24 cellular contexts compared by ENCODE assay signal in genomic region chr7:127418459-127418858, GRCh38. TPM values are rescaled to one million over a fixed set of nuclear protein-coding genes. Genes with fewer than 3 reads are reported as not detected.
DNase-seq lines count a peak whose midpoint lies in the region; ATAC-seq and TF ChIP-seq lines count a peak whose summit lies in the region.
"Had no signal": no experiment of that assay in that cellular context is flagged by ENCODE, and none has a peak within 500 bp of the region (broad histone marks: within the 10 kb centered on the region; RNA-seq: fewer than 3 reads in every experiment).

No MANE protein-coding gene starts in this region.

- H3K4me1 Mint-ChIP-seq in activated CD4-positive, alpha-beta T cell treated with anti-CD3 and anti-CD28 coated beads, Interleukin-2, amount 10 ng/mL, durations not matched to agents 7 days and 5 days: peaks cover 50% of the 10 kb centered on the region
- H3K4me1 Mint-ChIP-seq in immature natural killer cell: peaks cover 44 to 47% of the 10 kb centered on the region in 2 donors
- H3K4me1 Mint-ChIP-seq in WTC11: no peaks in the 10 kb centered on the region

- no peak overlapping the region for H4K91ac ChIP-seq in neuronal stem cell (ENCODE audit: low read depth, low read length, poor library complexity)

- H3K4me3 ChIP-seq in HEK293 (ENCODE audit: low read depth, low read length): no peak overlapping the region
- peak overlapping the region in 1 of 2 donors; percentile 66 for H3K4me3 ChIP-seq in neuronal stem cell (ENCODE audit: low read length in 2 of 2)
- H3K4me3 ChIP-seq: MG63, Peyer's patch had no signal

- H3K4me1 ChIP-seq in HEK293 (ENCODE audit: control insufficient read depth, insufficient read depth, low read length) (no peaks in the 10 kb centered on the region), neuronal stem cell (ENCODE audit: control insufficient read depth in 2 of 2, insufficient read depth in 1 of 2, low read depth in 1 of 2, low read length in 2 of 2) (no peaks in the 10 kb centered on the region)
- H3K4me1 ChIP-seq: BE2C had no signal

- POLR2A ChIA-PET in activated CD4-positive, alpha-beta T cell treated with anti-CD3 and anti-CD28 coated beads, Interleukin-2, amount 10 ng/mL, durations not matched to agents 7 days and 5 days (lab: Charles Lee): no interaction called here
- POLR2A ChIA-PET in HEK293 (lab: Yijun Ruan, JAX) (no interaction called here), WTC11 (lab: Charles Lee) (no interaction called here)

- H3K27ac Mint-ChIP-seq in activated CD4-positive, alpha-beta T cell treated with anti-CD3 and anti-CD28 coated beads, Interleukin-2, amount 10 ng/mL, durations not matched to agents 7 days and 5 days: peak overlapping the region; percentile 76
- H3K27ac Mint-ChIP-seq in immature natural killer cell (peak overlapping the region; percentile 5 to 70 (median 41)), WTC11 (no peak overlapping the region)

- no peaks in the 10 kb centered on the region for H3K9me3 ChIP-seq in HEK293 (ENCODE audit: control insufficient read depth, insufficient read depth, low read depth, low read length)
- no peaks in the 10 kb centered on the region for H3K9me3 ChIP-seq in neuronal stem cell (replicated peaks in 1 of 2; ENCODE audit: control insufficient read depth in 2 of 2, insufficient read depth in 1 of 2, low read depth in 1 of 2, low read length in 2 of 2)
- H3K9me3 ChIP-seq: BE2C, MG63, Peyer's patch had no signal

- peak overlapping the region; percentile 64 for H3K9ac ChIP-seq in neuronal stem cell (ENCODE audit: low read depth, low read length, poor library complexity)

- H3K4me2 ChIP-seq in neuronal stem cell (ENCODE audit: insufficient read depth, low read length, poor library complexity, severe bottlenecking): no peak overlapping the region

- H3K79me1 ChIP-seq in neuronal stem cell (ENCODE audit: low read depth, low read length): no peaks in the 10 kb centered on the region

- H2BK15ac ChIP-seq in neuronal stem cell (ENCODE audit: low read length): no peak overlapping the region

- peaks cover 10% of the 10 kb centered on the region for H3K27me3 Mint-ChIP-seq in activated CD4-positive, alpha-beta T cell treated with anti-CD3 and anti-CD28 coated beads, Interleukin-2, amount 10 ng/mL, durations not matched to agents 7 days and 5 days
- peaks cover 0 to 6% (median 0%) of the 10 kb centered on the region in 3 donors for H3K27me3 Mint-ChIP-seq in immature natural killer cell (ENCODE audit: low read depth in 3 of 3)
- peaks cover 35% of the 10 kb centered on the region for H3K27me3 Mint-ChIP-seq in WTC11 (ENCODE audit: low read depth)

- CTCF ChIA-PET in activated CD4-positive, alpha-beta T cell treated with anti-CD3 and anti-CD28 coated beads, Interleukin-2, amount 10 ng/mL, durations not matched to agents 7 days and 5 days (lab: Charles Lee): interaction anchor here (0.7 kb wide), 1 partner anchor 71 kb away, joined by 4 read pairs; no protein-coding TSS in a partner anchor
- CTCF ChIA-PET in HEK293 (lab: Yijun Ruan, JAX) (no interaction called here), WTC11 (lab: Charles Lee) (interaction anchor here (1.2 kb wide), 1 partner anchor 29 kb away, joined by 3 read pairs; no protein-coding TSS in a partner anchor)

- H3K27ac ChIP-seq in HEK293 (ENCODE audit: extremely low read depth, low read depth, low read length): no peak overlapping the region
- no peak overlapping the region for H3K27ac ChIP-seq in neuronal stem cell (replicated peaks; ENCODE audit: low read length)

- no peak overlapping the region for H2BK12ac ChIP-seq in neuronal stem cell (ENCODE audit: low read length)

- no peak overlapping the region for H2AK5ac ChIP-seq in neuronal stem cell (ENCODE audit: low read depth, low read length)

- peaks cover 0 to 10% (median 0%) of the 10 kb centered on the region in 3 experiments for H3K27me3 ChIP-seq in neuronal stem cell (ENCODE audit: control insufficient read depth in 3 of 3, insufficient read depth in 3 of 3, low read depth in 1 of 3, low read length in 3 of 3)
- H3K27me3 ChIP-seq: MG63, Peyer's patch had no signal

- H3K36me3 Mint-ChIP-seq in activated CD4-positive, alpha-beta T cell treated with anti-CD3 and anti-CD28 coated beads, Interleukin-2, amount 10 ng/mL, durations not matched to agents 7 days and 5 days (ENCODE audit: low read depth): peaks cover 25% of the 10 kb centered on the region
- H3K36me3 Mint-ChIP-seq in immature natural killer cell (peaks cover 0 to 4% (median 3%) of the 10 kb centered on the region in 3 donors), WTC11 (no peaks in the 10 kb centered on the region)

- no peak overlapping the region for H2AFZ ChIP-seq in neuronal stem cell (ENCODE audit: low read length)

- no peak overlapping the region for H2BK5ac ChIP-seq in neuronal stem cell (ENCODE audit: low read length)

- TF ChIP-seq CTCF in HEK293 (tag by site-specific recombination; IDR thresholded peaks at IDR 0.05) (no peak), WTC11 (IDR thresholded peaks at IDR 0.05) (no peak)

- no peak overlapping the region for H3K4ac ChIP-seq in neuronal stem cell (ENCODE audit: low read length)

- no peaks in the 10 kb centered on the region for H3K36me3 ChIP-seq in HEK293 (ENCODE audit: control insufficient read depth in 2 of 2, insufficient read depth in 1 of 2, low read length in 2 of 2)
- no peaks in the 10 kb centered on the region for H3K36me3 ChIP-seq in neuronal stem cell (replicated peaks in 1 of 2; ENCODE audit: control insufficient read depth in 2 of 2, insufficient read depth in 2 of 2, low read length in 2 of 2)
- H3K36me3 ChIP-seq: BE2C, MG63, Peyer's patch had no signal

- H3K18ac ChIP-seq in neuronal stem cell (ENCODE audit: low read length): no peak overlapping the region

- no CpG with 5 or more reads among the region's 2 CpGs for WGBS in neuronal stem cell (ENCODE audit: extremely low coverage in 2 of 2, insufficient read length in 2 of 2, insufficient replicate concordance in 1 of 2), 2 donors

- no peak overlapping the region for H3K14ac ChIP-seq in neuronal stem cell (ENCODE audit: low read length)

- no peak overlapping the region for H3K23ac ChIP-seq in neuronal stem cell (ENCODE audit: low read depth, low read length, poor library complexity)

- H3K4me3 Mint-ChIP-seq in activated CD4-positive, alpha-beta T cell treated with anti-CD3 and anti-CD28 coated beads, Interleukin-2, amount 10 ng/mL, durations not matched to agents 7 days and 5 days: no peak overlapping the region
- H3K4me3 Mint-ChIP-seq in immature natural killer cell: peak overlapping the region in 3 of 5 donors; percentile 11 to 42 (median 40)
- H3K4me3 Mint-ChIP-seq in WTC11: no peak overlapping the region

- ATAC-seq in WTC11 (no peak), esophagus mucosa (no peak)

- no peak overlapping the region for H4K8ac ChIP-seq in neuronal stem cell (ENCODE audit: low read depth, low read length)

- no peak overlapping the region for H2BK120ac ChIP-seq in neuronal stem cell (ENCODE audit: low read depth, low read length)

- peaks cover 12% of the 10 kb centered on the region for H3K9me3 Mint-ChIP-seq in activated CD4-positive, alpha-beta T cell treated with anti-CD3 and anti-CD28 coated beads, Interleukin-2, amount 10 ng/mL, durations not matched to agents 7 days and 5 days
- no peaks in the 10 kb centered on the region for H3K9me3 Mint-ChIP-seq in immature natural killer cell
- H3K9me3 Mint-ChIP-seq in WTC11: peaks cover 7% of the 10 kb centered on the region

- DNase-seq in activated CD4-positive, alpha-beta T cell treated with anti-CD3 and anti-CD28 coated beads, Interleukin-2, amount 10 ng/mL, durations not matched to agents 7 days and 5 days: no peak
- no peak for DNase-seq in activated CD4-positive, alpha-beta T cell treated with anti-CD3 and anti-CD28 coated beads, Interleukin-2, amount 50 U/mL, for 1 hour
- DNase-seq in immature natural killer cell: no peak
- DNase-seq in neuronal stem cell (ENCODE audit: low spot score): no peak
- DNase-seq in stimulated activated CD4-positive, alpha-beta T cell treated with anti-CD3 and anti-CD28 coated beads, Interleukin-4, amount 100 ng/mL, for 4 hours: no peak
- no peak for DNase-seq in WTC11 (ENCODE audit: low spot score)
- DNase-seq: 8988T; BE2C; CD4-positive, CD25-positive, alpha-beta regulatory T cell; COR-L47; DMS 273 treated with DMSO at 0.1 percent for 48 hours; DND-41; H7; Kasumi-1; MG63; NCI-H1048; NCI-H1436 treated with DMSO at 0.1 percent for 48 hours; NCI-H2029; NCI-H2171; NCI-H446; NCI-H526 treated with DMSO at 0.1 percent for 48 hours; Peyer's patch had no signal

TF ChIP-seq in HEK293, 187 proteins besides CTCF, POLR2A, EP300 and RAD21:
- TF ChIP-seq ZNF133 (tag by site-specific recombination; IDR thresholded peaks at IDR 0.05): peak; percentile 33; the same call in 1 of the 2 replicates
- no peak for TF ChIP-seq ZNF776 (tag by site-specific recombination; IDR thresholded peaks at IDR 0.05; ENCODE audit: borderline replicate concordance)
- peak; percentile 23; the same call in 1 of the 2 replicates for TF ChIP-seq ZNF658 (tag by site-specific recombination; IDR thresholded peaks at IDR 0.05)

TF ChIP-seq in WTC11, 78 proteins besides CTCF, POLR2A, EP300 and RAD21:
- TF ChIP-seq SMAD4 (CRISPR knock-in tag; IDR thresholded peaks at IDR 0.05) (no peak), CBFB (CRISPR knock-in tag; IDR thresholded peaks at IDR 0.05; ENCODE audit: low read depth) (no peak), GRHL2 (CRISPR knock-in tag; IDR thresholded peaks at IDR 0.05; ENCODE audit: insufficient replicate concordance, severe bottlenecking) (no peak)

RNA-seq across cellular contexts. Expression of gene ZNF800, which starts 26.0 kb away (rescaled TPM):
- total RNA-seq in activated CD4-positive, alpha-beta T cell treated with anti-CD3 and anti-CD28 coated beads, Interleukin-2, amount 10 ng/mL, durations not matched to agents 7 days and 5 days: 10 to 100 TPM; 43.6 to 50.7 TPM
- 10 to 100 TPM; 32.6 to 67.8 (median 33.4) TPM for polyA plus RNA-seq in immature natural killer cell
- 12.8 TPM for polyA plus RNA-seq in neuronal stem cell (2013, experiment 1 of 2)
- 12.7 TPM for polyA plus RNA-seq in neuronal stem cell (2013, experiment 2 of 2)
- total RNA-seq in WTC11 (2021) (5.7 to 7.0 TPM (median 6.2 TPM) in 3 replicates), esophagus mucosa (17.6 TPM)

Comparison
In these comparisons a context has a peak if more than half of its experiments do, and no peak if none do; other contexts are left out.
1. H3K4me3 Mint-ChIP-seq: peak in immature natural killer cell (3 of 5); none in activated CD4-positive, alpha-beta T cell treated with anti-CD3 and anti-CD28 coated beads, Interleukin-2, amount 10 ng/mL, durations not matched to agents 7 days and 5 days (single experiment) and WTC11 (single experiment).